Comparison of ENCODE assay signal across 7 cellular contexts in genomic region chr15:35465763-35466162, GRCh38.
"Had no signal": no experiment of that assay in that cellular context is flagged by ENCODE, and none has a peak within 500 bp of the region (broad histone marks: within the 10 kb centered on the region; RNA-seq: fewer than 3 reads in every experiment).

No MANE protein-coding gene starts in this region.

- H3K27ac ChIP-seq: HL-60 had no signal

- H3K4me1 Mint-ChIP-seq: H9 had no signal

- H3K4me3 Mint-ChIP-seq: GM23338, H9, HFFc6 had no signal

- H3K4me3 ChIP-seq: GM23338, K562 had no signal

- DNase-seq: H9, HCEC 1CT, HFFc6 had no signal

- H3K27ac Mint-ChIP-seq: GM23338, H9, HFFc6 had no signal

- ATAC-seq: GM23338, HepG2, K562 had no signal

- H3K9me3 Mint-ChIP-seq: GM23338, H9, HFFc6 had no signal
